Comparison of ENCODE assay signal across 8 cellular contexts in genomic region chr20:63216041-63216848, GRCh38. TPM values are rescaled to one million over a fixed set of nuclear protein-coding genes. Genes with fewer than 3 reads are reported as not detected.
DNase-seq lines count a peak whose midpoint lies in the region; ATAC-seq, FAIRE-seq and TF ChIP-seq lines count a peak whose summit lies in the region.

Gene YTHDF1 (minus strand): TSS chr20:63216131. CDS start chr20:63215892, 239 bp downstream.

- peak; percentile 89 for DNase-seq in NCI-H187 treated with DMSO at 0.1 percent for 48 hours (lab: John Stamatoyannopoulos, UW)
- peak; percentile 88 to 98 (median 93) for DNase-seq in T-helper 2 cell
- peak; percentile 96 for DNase-seq in right atrium auricular region (ENCODE audit: low spot score)
- peak; percentile 67 for DNase-seq in pulmonary artery endothelial cell (ENCODE audit: low read depth, low spot score)
- DNase-seq in urothelium cell line (ENCODE audit: low spot score), result peak; percentile 100

- H3K27ac ChIP-seq in angular gyrus (ENCODE audit: low read depth, low read length) (peak within 1 kb of the TSS; percentile 82), right atrium auricular region (peak within 1 kb of the TSS; percentile 86 to 88)

- peak; percentile 72 for TF ChIP-seq POLR2A in GM18505 (IDR thresholded peaks at IDR 0.05; ENCODE audit: borderline replicate concordance, extremely low read depth, insufficient read depth, insufficient read length)

- ATAC-seq in GM18505 (IDR thresholded peaks at IDR 0.05; ENCODE audit: unreplicated experiment) (peak; percentile 81), HG02970 (IDR thresholded peaks at IDR 0.05; ENCODE audit: low FRiP score, unreplicated experiment) (peak; percentile 91)

- H3K27me3 ChIP-seq in right atrium auricular region, result no peaks in the 10 kb centered on the region

- H3K9me3 ChIP-seq in right atrium auricular region, result no peaks in the 10 kb centered on the region

- peak within 1 kb of the TSS; percentile 79 to 95 for H3K4me3 ChIP-seq in right atrium auricular region

- peaks cover 0 to 44% of the 10 kb centered on the region in 2 donors for H3K4me1 ChIP-seq in right atrium auricular region

- H3K36me3 ChIP-seq in right atrium auricular region, result peaks cover 31% of the 10 kb centered on the region

- TF ChIP-seq CTCF in right atrium auricular region (IDR thresholded peaks at IDR 0.05), result no peak

- peak; percentile 100 for FAIRE-seq in urothelium cell line (lab: Jason Lieb, UNC)

RNA-seq across cellular contexts. Expression of gene YTHDF1, which starts in this region (rescaled TPM):
- total RNA-seq in right atrium auricular region (10 to 100 TPM; 15.7 to 26.1 TPM), pulmonary artery endothelial cell (25.5 and 31.8 TPM in 2 replicates)

Comparison
In these comparisons a context has a peak if more than half of its experiments do, and no peak if none do; other contexts are left out.
1. Peak in every context shown above with its lines: DNase-seq, ATAC-seq, H3K4me3 ChIP-seq and H3K27ac ChIP-seq.